Comparison of ENCODE assay signal across 8 cellular contexts in the genomic region with DNA sequence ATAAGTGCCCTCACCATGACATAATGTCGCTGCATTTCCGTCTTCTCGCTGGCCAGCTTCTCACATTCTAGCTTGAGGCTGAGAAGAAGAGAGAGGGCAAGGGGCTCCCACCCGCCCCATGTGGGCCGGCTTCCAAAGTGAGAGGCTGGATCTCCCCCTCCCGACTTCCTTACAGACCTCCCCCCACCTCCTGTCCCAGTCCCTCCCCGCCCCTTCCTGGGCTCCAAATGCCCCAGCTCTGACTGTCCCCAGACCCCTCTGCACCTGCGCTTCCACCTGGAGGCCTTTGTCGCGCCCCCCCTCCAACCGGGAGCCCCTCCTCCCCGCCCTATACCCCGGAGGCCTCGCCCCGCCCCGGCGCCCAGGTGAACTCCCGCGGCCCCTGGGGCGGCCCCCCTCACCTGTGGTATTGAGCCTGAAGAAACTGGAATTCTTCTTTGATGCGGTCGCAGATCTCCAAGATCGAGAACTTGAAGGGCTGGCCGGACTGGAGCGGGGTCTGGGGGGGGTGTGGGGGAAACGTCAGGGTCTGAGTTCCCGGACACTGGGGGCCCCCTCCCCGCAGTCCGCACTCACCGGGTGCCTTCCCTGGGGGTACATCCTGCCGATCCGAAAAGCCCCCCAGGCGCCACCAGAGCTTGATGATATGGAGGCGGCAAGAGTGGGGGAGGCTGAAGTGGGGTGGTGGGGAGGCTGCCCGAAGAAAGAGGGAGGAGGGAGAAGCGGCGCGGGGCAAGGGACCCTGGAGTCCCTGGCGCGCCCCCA. TPM values are rescaled to one million over a fixed set of nuclear protein-coding genes. Genes with fewer than 3 reads are reported as not detected.
A peak's percentile ranks its signal among the peaks of the same experiment; 100 is the strongest.
DNase-seq lines count a peak whose midpoint lies in the region; ATAC-seq and TF ChIP-seq lines count a peak whose summit lies in the region.

No MANE protein-coding gene starts in this region.

- ATAC-seq in esophagus mucosa, result peak; percentile 25
- ATAC-seq in HG02678 (IDR thresholded peaks at IDR 0.05; ENCODE audit: unreplicated experiment), result no peak
- no peak for ATAC-seq in GM19452 (IDR thresholded peaks at IDR 0.05; ENCODE audit: unreplicated experiment)

- no TSS peak for BruUV-seq in Calu3 (replicated peaks; lab: Mats Ljungman, UMichigan)

- TF ChIP-seq POLR2A in ovary (IDR thresholded peaks at IDR 0.05), result no peak

- intact Hi-C loops in Calu3 (cut with micrococcal nuclease; ENCODE audit: unreplicated experiment), result no loop called here
- intact Hi-C loops in ovary (cut with DNase I), result loop anchor here in 1 of 4 donors (5.0 kb wide), 1 partner anchor 46 kb away; no protein-coding TSS in a partner anchor

- H3K4me3 Mint-ChIP-seq in Calu3 (ENCODE audit: low read depth, unreplicated experiment), result peak overlapping the region; percentile 30

- CTCF ChIA-PET in Calu3 (lab: Charles Lee), result interaction anchor here (0.8 kb wide), 1 partner anchor 15 kb away, joined by 3 read pairs; no protein-coding TSS in a partner anchor
- CTCF ChIA-PET in RWPE1 (lab: Yijun Ruan, JAX), result no interaction called here

- no peak for TF ChIP-seq EP300 in ovary (IDR thresholded peaks at IDR 0.05)

- peaks cover 53% of the 10 kb centered on the region for H3K27me3 Mint-ChIP-seq in Calu3 (ENCODE audit: unreplicated experiment)

- TF ChIP-seq CTCF in Calu3 (IDR thresholded peaks at IDR 0.05; ENCODE audit: unreplicated experiment) (no peak), RWPE1 (conservative IDR thresholded peaks at IDR 0.05; ENCODE audit: low read depth) (no peak), ovary (IDR thresholded peaks at IDR 0.05) (no peak), GM10266 (IDR thresholded peaks at IDR 0.05; ENCODE audit: control insufficient read depth, insufficient read depth, low read depth, missing control alignments) (no peak)

- no peaks in the 10 kb centered on the region for H3K36me3 Mint-ChIP-seq in Calu3 (ENCODE audit: insufficient read depth, unreplicated experiment)

- WGBS in ovary, 3 donors, result 8 to 14% (median 13%) methylated on average over 31 to 40 of the region's 40 CpGs

- H3K27ac ChIP-seq in RWPE1, result peak overlapping the region; percentile 37; the same call in 1 of the 2 replicates
- peak overlapping the region; percentile 51 to 53 for H3K27ac ChIP-seq in ovary

- POLR2A ChIA-PET in RWPE1 (lab: Yijun Ruan, JAX; ENCODE audit: low non-redundant PET), result no interaction called here

- no peaks in the 10 kb centered on the region for H3K9me3 Mint-ChIP-seq in Calu3 (ENCODE audit: low read depth, unreplicated experiment)

- H3K4me3 ChIP-seq in ovary, result peak overlapping the region; percentile 76

- H3K27ac Mint-ChIP-seq in Calu3 (ENCODE audit: unreplicated experiment), result no peak overlapping the region

- H3K4me1 Mint-ChIP-seq in Calu3 (ENCODE audit: low read depth, unreplicated experiment), result peaks cover 20% of the 10 kb centered on the region

- H3K27me3 ChIP-seq in ovary, result no peaks in the 10 kb centered on the region

- H3K9me3 ChIP-seq in ovary, result no peaks in the 10 kb centered on the region

- no peaks in the 10 kb centered on the region for H3K4me1 ChIP-seq in ovary (ENCODE audit: insufficient read depth)

- no peaks in the 10 kb centered on the region for H3K36me3 ChIP-seq in ovary

- no peak for DNase-seq in Calu3
- DNase-seq in RWPE1 (ENCODE audit: low spot score), result no peak
- peak in 1 of 5 donors; percentile 53 for DNase-seq in ovary
- no peak for DNase-seq in GM10266 (ENCODE audit: extremely low spot score)
- no peak for DNase-seq in stimulated activated CD8-positive, alpha-beta memory T cell treated with anti-CD3 and anti-CD28 coated beads, Interleukin-4, amount 100 ng/mL, for 48 hours

RNA-seq across cellular contexts. Expression of a gene that starts 0.6 kb away (rescaled TPM):
- 8.5 and 9.3 TPM in 2 replicates for total RNA-seq in Calu3 (2022)
- total RNA-seq in esophagus mucosa, result 6.3 TPM
- 10 to 100 TPM; 31.1 to 43.9 (median 36.4) TPM for total RNA-seq in ovary
- 10 to 100 TPM; 15.1 to 21.4 TPM for polyA plus RNA-seq in ovary

RNA-seq across cellular contexts. Expression of a gene that starts 33.8 kb away (rescaled TPM):
- 170 and 179 TPM in 2 replicates for total RNA-seq in Calu3 (2022)
- 238 TPM for total RNA-seq in esophagus mucosa
- total RNA-seq in ovary, result 100 to 1,000 TPM; 274 to 670 (median 503) TPM
- polyA plus RNA-seq in ovary, result 100 to 1,000 TPM; 241 to 530 TPM

RNA-seq across cellular contexts. Expression of a gene that starts 51.1 kb away (rescaled TPM):
- 2.1 and 3.4 TPM in 2 replicates for total RNA-seq in Calu3 (2022)
- total RNA-seq in esophagus mucosa, result 0.40 TPM
- total RNA-seq in ovary, result 1 to 10 TPM in 2 of 7 donors, under 1 TPM in 5; 0.41 to 1.2 (median 0.79) TPM
- polyA plus RNA-seq in ovary, result 1 to 10 TPM in 1 of 2 donors, under 1 TPM in 1; 0.70 to 1.2 TPM
